In the genomic region with DNA sequence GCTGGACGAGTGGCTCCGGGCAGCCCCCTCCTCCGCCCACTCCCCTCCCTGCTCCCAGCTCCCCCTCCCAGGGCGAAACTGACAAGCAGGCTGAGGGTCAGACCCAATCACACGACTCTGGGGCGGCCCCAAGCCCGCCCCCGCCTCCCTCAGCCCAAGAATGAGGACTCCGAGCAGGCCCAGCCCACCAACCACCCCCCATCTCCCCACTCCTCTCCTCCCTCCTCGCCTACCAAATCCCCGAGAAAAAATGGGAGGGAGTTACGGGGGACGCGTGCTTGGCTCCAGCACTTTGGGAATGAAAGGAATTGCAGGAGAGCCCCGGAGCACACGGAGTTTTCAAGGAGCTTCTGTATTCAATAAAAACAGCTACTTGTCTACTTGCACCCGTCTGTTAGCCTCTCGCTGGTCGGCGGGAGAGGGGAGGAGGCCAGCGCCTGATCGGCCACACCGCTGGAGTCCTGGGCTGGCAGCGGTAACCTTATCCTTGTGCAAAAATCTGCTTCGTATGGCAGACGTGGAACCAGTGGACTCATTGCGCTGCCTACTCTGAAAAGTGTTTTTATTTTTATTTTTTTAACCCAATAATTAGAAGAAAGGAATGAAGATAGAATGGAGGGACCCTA, we compare ENCODE assay signal across 11 cellular contexts. TPM values are rescaled to one million over a fixed set of nuclear protein-coding genes. Genes with fewer than 3 reads are reported as not detected.
DNase-seq lines count a peak whose midpoint lies in the region; ATAC-seq and TF ChIP-seq lines count a peak whose summit lies in the region.
"Had no signal": no experiment of that assay in that cellular context is flagged by ENCODE, and none has a peak within 500 bp of the region (broad histone marks: within the 10 kb centered on the region; RNA-seq: fewer than 3 reads in every experiment).

No MANE protein-coding gene starts in this region.

- no peak overlapping the region for H3K27ac ChIP-seq in prostate gland

- TF ChIP-seq POLR2A in prostate gland (IDR thresholded peaks at IDR 0.05), result no peak

- H3K36me3 ChIP-seq in prostate gland, result no peaks in the 10 kb centered on the region

- H3K4me3 ChIP-seq in astrocyte of the cerebellum (ENCODE audit: low read depth, low read length) (peak overlapping the region; percentile 67), prostate gland (peak overlapping the region; percentile 4 to 16)
- H3K4me3 ChIP-seq: K562 had no signal

- TF ChIP-seq CTCF in astrocyte of the cerebellum (IDR thresholded peaks at IDR 0.05; ENCODE audit: low read depth, low read length, missing control alignments) (no peak), prostate gland (IDR thresholded peaks at IDR 0.05) (no peak)

- peaks cover 31% of the 10 kb centered on the region for H3K27me3 Mint-ChIP-seq in stimulated activated memory B cell treated with anti-CD40 and anti-IgM and Interleukin-4, amounts not matched to agents 10 μg/mL and 1 μg/mL and 100 μg/mL, for 72 hours

- intact Hi-C loops in prostate gland (cut with DNase I), result loop anchor here (10.0 kb wide), 2 partner anchors 356 to 406 kb away; no protein-coding TSS in a partner anchor

- H3K4me1 ChIP-seq in prostate gland (replicated peaks), result peaks cover 5% of the 10 kb centered on the region

- no peaks in the 10 kb centered on the region for H3K9me3 Mint-ChIP-seq in stimulated activated memory B cell treated with anti-CD40 and anti-IgM and Interleukin-4, amounts not matched to agents 10 μg/mL and 1 μg/mL and 100 μg/mL, for 72 hours
- H3K9me3 Mint-ChIP-seq: activated naive CD4-positive, alpha-beta T cell treated with anti-CD3 and anti-CD28 coated beads, Interleukin-2, amount 50 U/mL, for 24 hours had no signal

- H3K4me1 Mint-ChIP-seq in stimulated activated memory B cell treated with anti-CD40 and anti-IgM and Interleukin-4, amounts not matched to agents 10 μg/mL and 1 μg/mL and 100 μg/mL, for 72 hours, result peaks cover 10% of the 10 kb centered on the region

- in situ Hi-C loops in astrocyte of the cerebellum (cut with HindIII; ENCODE audit: low sequenced_read_pairs), result loop anchor here (5.0 kb wide), 2 partner anchors 49 to 349 kb away; no protein-coding TSS in a partner anchor

- no peak for ATAC-seq in GM18519 (IDR thresholded peaks at IDR 0.05; ENCODE audit: low FRiP score, unreplicated experiment)
- no peak for ATAC-seq in stimulated activated memory B cell treated with anti-CD40 and anti-IgM and Interleukin-4, amounts not matched to agents 10 μg/mL and 1 μg/mL and 100 μg/mL, for 72 hours
- ATAC-seq: K562 had no signal

- WGBS in prostate gland, result 6% methylated on average over 26 of the region's 27 CpGs

- H3K36me3 Mint-ChIP-seq in stimulated activated memory B cell treated with anti-CD40 and anti-IgM and Interleukin-4, amounts not matched to agents 10 μg/mL and 1 μg/mL and 100 μg/mL, for 72 hours, result no peaks in the 10 kb centered on the region
- H3K36me3 Mint-ChIP-seq: activated naive CD4-positive, alpha-beta T cell treated with anti-CD3 and anti-CD28 coated beads, Interleukin-2, amount 50 U/mL, for 24 hours had no signal

- DNase-seq in DMS79 (lab: John Stamatoyannopoulos, UW) (peak; percentile 4), astrocyte of the cerebellum (ENCODE audit: low read depth) (peak; percentile 35), iPS DF 19.7 (ENCODE audit: low read depth, low spot score) (peak; percentile 72), prostate gland (ENCODE audit: low spot score) (no peak), NCI-H1694 treated with DMSO at 0.1 percent for 48 hours (lab: John Stamatoyannopoulos, UW) (no peak), dermis blood vessel endothelial cell (no peak)
- DNase-seq: T-helper 2 cell had no signal

- H3K27me3 ChIP-seq in prostate gland (replicated peaks; ENCODE audit: insufficient read depth), result no peaks in the 10 kb centered on the region

- no peaks in the 10 kb centered on the region for H3K9me3 ChIP-seq in prostate gland

- no peak overlapping the region for H3K27ac Mint-ChIP-seq in stimulated activated memory B cell treated with anti-CD40 and anti-IgM and Interleukin-4, amounts not matched to agents 10 μg/mL and 1 μg/mL and 100 μg/mL, for 72 hours
- H3K27ac Mint-ChIP-seq: activated naive CD4-positive, alpha-beta T cell treated with anti-CD3 and anti-CD28 coated beads, Interleukin-2, amount 50 U/mL, for 24 hours had no signal

- no peak overlapping the region for H3K4me3 Mint-ChIP-seq in stimulated activated memory B cell treated with anti-CD40 and anti-IgM and Interleukin-4, amounts not matched to agents 10 μg/mL and 1 μg/mL and 100 μg/mL, for 72 hours

RNA-seq across cellular contexts. Expression of a gene that starts 0.3 kb away (rescaled TPM):
- under 1 TPM in 1 of 2 donors, not detected in 1; 0.51 TPM for total RNA-seq in prostate gland
- total RNA-seq in dermis blood vessel endothelial cell, result under 0.01 and 0.05 TPM in 2 replicates

Comparison
In these comparisons a context has a peak if more than half of its experiments do, and no peak if none do; other contexts are left out.
1. DNase-seq: peak in DMS79 (single experiment), astrocyte of the cerebellum (single experiment) and iPS DF 19.7 (single experiment); none in prostate gland (single experiment), NCI-H1694 treated with DMSO at 0.1 percent for 48 hours (single experiment) and dermis blood vessel endothelial cell (single experiment).